ENCODE assay signal across 18 cellular contexts in genomic region chr6:73030257-73030656, GRCh38.
DNase-seq lines count a peak whose midpoint lies in the region; ATAC-seq and TF ChIP-seq lines count a peak whose summit lies in the region.
"Had no signal": no experiment of that assay in that cellular context is flagged by ENCODE, and none has a peak within 500 bp of the region (broad histone marks: within the 10 kb centered on the region; RNA-seq: fewer than 3 reads in every experiment).

No MANE protein-coding gene starts in this region.

- no peak for DNase-seq in RWPE2 (ENCODE audit: low spot score)
- no peak for DNase-seq in CD14-positive monocyte (ENCODE audit: low spot score)
- no peak for DNase-seq in activated T-cell treated with anti-CD3 and anti-CD28 coated beads, Interleukin-2, amount 50 U/mL, for 72 hours
- no peak for DNase-seq in thyroid gland
- DNase-seq in caudate nucleus (lab: John Stamatoyannopoulos, UW), result no peak
- DNase-seq: activated CD8-positive, alpha-beta memory T cell treated with anti-CD3 and anti-CD28 coated beads for 24 hours; activated naive CD4-positive, alpha-beta T cell; BE2C; brain microvascular endothelial cell; endodermal cell; NCI-H1417; NCI-H524 treated with DMSO at 0.1 percent for 48 hours; right lobe of liver had no signal

- ATAC-seq in GM18505 (IDR thresholded peaks at IDR 0.05; ENCODE audit: unreplicated experiment) (peak; percentile 78), GM21367 (IDR thresholded peaks at IDR 0.05; ENCODE audit: unreplicated experiment) (peak; percentile 78), HG02870 (IDR thresholded peaks at IDR 0.05; ENCODE audit: unreplicated experiment) (peak; percentile 88), RWPE2 (ENCODE audit: low read depth) (peak; percentile 41; the same call in 2 of the 3 replicates)
- no peak for ATAC-seq in activated T-cell treated with anti-CD3 and anti-CD28 coated beads, Interleukin-2, amount 50 U/mL, for 72 hours (replicated peaks in 1 of 2)
- ATAC-seq: natural killer cell treated with Interleukin-12 subunit alpha and Interleukin-12 subunit beta and Interleukin-15 and Interleukin-18, amount 100 ng/mL, for 72 hours; right lobe of liver; Right ventricle myocardium inferior had no signal

- no peaks in the 10 kb centered on the region for H3K9me3 ChIP-seq in RWPE2 (ENCODE audit: severe bottlenecking)
- no peaks in the 10 kb centered on the region for H3K9me3 ChIP-seq in thyroid gland
- H3K9me3 ChIP-seq: BE2C, right lobe of liver had no signal

- H3K27ac ChIP-seq in RWPE2 (ENCODE audit: poor library complexity, severe bottlenecking) (no peak overlapping the region), thyroid gland (no peak overlapping the region), caudate nucleus (ENCODE audit: low read depth, low read length) (no peak overlapping the region)
- H3K27ac ChIP-seq: brain microvascular endothelial cell, right lobe of liver had no signal

- no peak overlapping the region for H3K27ac Mint-ChIP-seq in CD14-positive monocyte
- no peak overlapping the region for H3K27ac Mint-ChIP-seq in activated T-cell treated with anti-CD3 and anti-CD28 coated beads, Interleukin-2, amount 50 U/mL, for 72 hours
- H3K27ac Mint-ChIP-seq: endodermal cell; natural killer cell treated with Interleukin-12 subunit alpha and Interleukin-12 subunit beta and Interleukin-15 and Interleukin-18, amount 100 ng/mL, for 72 hours had no signal

- no peak for TF ChIP-seq CTCF in RWPE2 (IDR thresholded peaks at IDR 0.05; ENCODE audit: poor library complexity, severe bottlenecking)
- no peak for TF ChIP-seq CTCF in CD14-positive monocyte (IDR thresholded peaks at IDR 0.05)
- no peak for TF ChIP-seq CTCF in thyroid gland (IDR thresholded peaks at IDR 0.05)

- H3K4me1 ChIP-seq in RWPE2 (ENCODE audit: insufficient read depth, poor library complexity, severe bottlenecking), result peaks cover 24% of the 10 kb centered on the region
- H3K4me1 ChIP-seq in thyroid gland, result no peaks in the 10 kb centered on the region
- H3K4me1 ChIP-seq: BE2C, right lobe of liver had no signal

- H3K27me3 Mint-ChIP-seq in CD14-positive monocyte (ENCODE audit: low read depth in 3 of 3), result no peaks in the 10 kb centered on the region
- H3K27me3 Mint-ChIP-seq in activated T-cell treated with anti-CD3 and anti-CD28 coated beads, Interleukin-2, amount 50 U/mL, for 72 hours (ENCODE audit: low read depth), result no peaks in the 10 kb centered on the region
- H3K27me3 Mint-ChIP-seq: natural killer cell treated with Interleukin-12 subunit alpha and Interleukin-12 subunit beta and Interleukin-15 and Interleukin-18, amount 100 ng/mL, for 72 hours had no signal

- intact Hi-C loops in CD14-positive monocyte (cut with micrococcal nuclease), result no loop called here
- intact Hi-C loops in thyroid gland (cut with DNase I), result no loop called here

- no peaks in the 10 kb centered on the region for H3K36me3 Mint-ChIP-seq in CD14-positive monocyte
- H3K36me3 Mint-ChIP-seq in activated T-cell treated with anti-CD3 and anti-CD28 coated beads, Interleukin-2, amount 50 U/mL, for 72 hours (ENCODE audit: insufficient read depth in 2 of 2), result no peaks in the 10 kb centered on the region
- H3K36me3 Mint-ChIP-seq: natural killer cell treated with Interleukin-12 subunit alpha and Interleukin-12 subunit beta and Interleukin-15 and Interleukin-18, amount 100 ng/mL, for 72 hours had no signal

- H3K4me3 Mint-ChIP-seq in CD14-positive monocyte, result no peak overlapping the region
- H3K4me3 Mint-ChIP-seq in activated T-cell treated with anti-CD3 and anti-CD28 coated beads, Interleukin-2, amount 50 U/mL, for 72 hours, result no peak overlapping the region
- H3K4me3 Mint-ChIP-seq: endodermal cell; natural killer cell treated with Interleukin-12 subunit alpha and Interleukin-12 subunit beta and Interleukin-15 and Interleukin-18, amount 100 ng/mL, for 72 hours had no signal

- H3K4me3 ChIP-seq in RWPE2 (ENCODE audit: severe bottlenecking) (no peak overlapping the region), thyroid gland (replicated peaks in 1 of 3) (no peak overlapping the region)
- H3K4me3 ChIP-seq: right lobe of liver had no signal

- H3K9me3 Mint-ChIP-seq in CD14-positive monocyte, result no peaks in the 10 kb centered on the region
- H3K9me3 Mint-ChIP-seq in activated T-cell treated with anti-CD3 and anti-CD28 coated beads, Interleukin-2, amount 50 U/mL, for 72 hours, result no peaks in the 10 kb centered on the region
- H3K9me3 Mint-ChIP-seq: endodermal cell; natural killer cell treated with Interleukin-12 subunit alpha and Interleukin-12 subunit beta and Interleukin-15 and Interleukin-18, amount 100 ng/mL, for 72 hours had no signal

- H3K27me3 ChIP-seq in RWPE2 (ENCODE audit: insufficient read depth, poor library complexity, severe bottlenecking) (no peaks in the 10 kb centered on the region), thyroid gland (no peaks in the 10 kb centered on the region)
- H3K27me3 ChIP-seq: BE2C, brain microvascular endothelial cell, right lobe of liver had no signal

- H3K36me3 ChIP-seq in RWPE2 (ENCODE audit: low read depth) (no peaks in the 10 kb centered on the region), thyroid gland (no peaks in the 10 kb centered on the region)
- H3K36me3 ChIP-seq: BE2C, brain microvascular endothelial cell, right lobe of liver had no signal

- no peak for TF ChIP-seq POLR2A in GM18505 (IDR thresholded peaks at IDR 0.05; ENCODE audit: borderline replicate concordance, extremely low read depth, insufficient read depth, insufficient read length)
- no peak for TF ChIP-seq POLR2A in thyroid gland (IDR thresholded peaks at IDR 0.05)

- H3K4me1 Mint-ChIP-seq in CD14-positive monocyte, result peaks cover 18% of the 10 kb centered on the region
- peaks cover 16% of the 10 kb centered on the region for H3K4me1 Mint-ChIP-seq in activated T-cell treated with anti-CD3 and anti-CD28 coated beads, Interleukin-2, amount 50 U/mL, for 72 hours (ENCODE audit: low read depth)

Comparison
In these comparisons a context has a peak if more than half of its experiments do, and no peak if none do; other contexts are left out.
1. ATAC-seq: peak in GM18505 (single experiment), GM21367 (single experiment), HG02870 (single experiment) and RWPE2 (single experiment); none in activated T-cell treated with anti-CD3 and anti-CD28 coated beads, Interleukin-2, amount 50 U/mL, for 72 hours (0 of 2).